ENCODE assay signal across 1 cellular context in genomic region chr14:23108169-23108568, GRCh38.
A peak's percentile ranks its signal among the peaks of the same experiment; 100 is the strongest.
TF ChIP-seq lines count a peak whose summit lies in the region.

No MANE protein-coding gene starts in this region.

TF ChIP-seq in K562, 482 proteins besides CTCF, POLR2A, EP300 and RAD21:
- TF ChIP-seq ZBTB33 (CRISPR knock-in tag; IDR thresholded peaks at IDR 0.05) (peak; percentile 85), SMAD4 (CRISPR knock-in tag; conservative IDR thresholded peaks at IDR 0.05) (peak; percentile 67)
